In the genomic region with DNA sequence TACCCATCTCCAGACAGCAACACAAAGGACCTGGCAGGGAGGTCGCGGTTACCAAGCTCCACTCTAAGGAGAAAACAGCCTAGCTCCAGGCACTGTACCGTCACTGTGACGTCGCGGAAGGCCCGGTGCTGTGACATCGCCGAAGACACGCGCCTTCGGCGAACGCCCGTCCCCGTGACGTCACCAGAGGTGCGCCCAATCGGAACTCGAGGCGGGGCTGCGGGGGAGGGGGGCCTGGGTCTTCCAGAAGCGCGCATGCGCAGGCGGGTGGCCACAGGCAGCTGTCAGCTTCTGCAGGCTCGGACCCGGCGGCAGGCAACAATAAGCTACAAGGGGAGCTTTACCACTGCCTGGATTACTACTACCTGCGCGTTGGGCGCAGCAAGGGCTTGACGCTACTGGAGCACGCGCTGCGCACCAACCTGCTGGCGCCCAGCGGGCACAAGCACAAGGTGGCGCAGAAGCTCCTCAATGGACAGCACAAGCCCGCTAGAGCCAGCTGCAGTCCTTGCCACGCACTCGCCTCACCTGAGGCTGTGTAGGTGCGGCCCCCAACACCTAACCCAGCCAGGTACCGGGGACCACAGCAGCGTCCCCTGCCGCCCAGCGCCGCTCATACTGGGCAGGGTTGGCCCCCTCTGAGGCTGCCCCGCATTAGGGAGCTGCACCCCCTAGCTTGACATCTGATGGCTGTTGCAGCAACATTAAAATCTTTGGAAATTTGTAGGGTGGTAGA, we compare ENCODE assay signal across 8 cellular contexts.
DNase-seq lines count a peak whose midpoint lies in the region.

No MANE protein-coding gene starts in this region.

- in situ Hi-C loops in GM23248 (cut with MboI): no loop called here

- H3K9me2 ChIP-seq in GM23248 (ENCODE audit: insufficient read depth): no peaks in the 10 kb centered on the region

- 22 to 28% methylated on average over 28 to 39 of the region's 49 CpGs for WGBS in GM23248 (ENCODE audit: low coverage in 1 of 2, low lambda C conversion rate in 2 of 2, missing lambda C conversion rate in 2 of 2), 2 experiments

- no peak overlapping the region for H3K27ac ChIP-seq in GM23248

- H3K4me3 ChIP-seq in GM23248: no peak overlapping the region; the same call in 1 of the 2 replicates

- DNase-seq in DMS114 treated with DMSO at 0.1 percent for 48 hours (lab: John Stamatoyannopoulos, UW; ENCODE audit: unreplicated experiment): peak; percentile 34
- DNase-seq in GM23248: peak; percentile 70
- peak; percentile 96 for DNase-seq in NCI-H2029 (lab: John Stamatoyannopoulos, UW)
- peak; percentile 80 to 83 for DNase-seq in activated CD4-positive, alpha-beta T cell treated with anti-CD3 and anti-CD28 coated beads, Interleukin-2, amount 50 U/mL, for 48 hours
- peak; percentile 97 for DNase-seq in left kidney (ENCODE audit: low read depth, low spot score)
- DNase-seq in stimulated activated CD4-positive, alpha-beta T cell treated with anti-CD3 and anti-CD28 coated beads, Interleukin-1b, Interleukin-23, amount 100 ng/mL, for 24 hours (ENCODE audit: low read depth in 4 of 4, low spot score in 1 of 4): peak; percentile 56 to 76 (median 68)
- DNase-seq in H4 (ENCODE audit: low spot score): no peak

- no peak overlapping the region for H3K9ac ChIP-seq in GM23248

- peaks cover 16% of the 10 kb centered on the region for H3K27me3 Mint-ChIP-seq in dendritic cell treated with granulocyte-macrophage colony-stimulating factor and Interleukin-4, amounts not matched to agents 40 ng/mL and 50 ng/mL, for 4 days

- no peaks in the 10 kb centered on the region for H4K20me1 ChIP-seq in GM23248 (ENCODE audit: insufficient read depth)

- H3K9me3 Mint-ChIP-seq in dendritic cell treated with granulocyte-macrophage colony-stimulating factor and Interleukin-4, amounts not matched to agents 40 ng/mL and 50 ng/mL, for 4 days: no peaks in the 10 kb centered on the region

- H3K4me2 ChIP-seq in GM23248 (ENCODE audit: unreplicated experiment): peak overlapping the region; percentile 27

- intact Hi-C loops in dendritic cell treated with granulocyte-macrophage colony-stimulating factor and Interleukin-4, amounts not matched to agents 40 ng/mL and 50 ng/mL, for 4 days (cut with micrococcal nuclease): no loop called here

- peaks cover 6% of the 10 kb centered on the region; the same call in 1 of the 2 replicates for H3K4me1 ChIP-seq in GM23248 (ENCODE audit: insufficient read depth)

- peaks cover 5% of the 10 kb centered on the region for H3K36me3 Mint-ChIP-seq in dendritic cell treated with granulocyte-macrophage colony-stimulating factor and Interleukin-4, amounts not matched to agents 40 ng/mL and 50 ng/mL, for 4 days (ENCODE audit: low read depth)

- H2AFZ ChIP-seq in GM23248: peak overlapping the region; percentile 10; the same call in 1 of the 2 replicates

- no peaks in the 10 kb centered on the region for H3K27me3 ChIP-seq in GM23248 (replicated peaks; ENCODE audit: insufficient read depth)

- H3K4me1 Mint-ChIP-seq in dendritic cell treated with granulocyte-macrophage colony-stimulating factor and Interleukin-4, amounts not matched to agents 40 ng/mL and 50 ng/mL, for 4 days (ENCODE audit: low read depth): peaks cover 15% of the 10 kb centered on the region

- peak overlapping the region; percentile 60 for H3K4me3 Mint-ChIP-seq in dendritic cell treated with granulocyte-macrophage colony-stimulating factor and Interleukin-4, amounts not matched to agents 40 ng/mL and 50 ng/mL, for 4 days

- H3K36me3 ChIP-seq in GM23248 (ENCODE audit: low read depth): no peaks in the 10 kb centered on the region

- H3K27ac Mint-ChIP-seq in dendritic cell treated with granulocyte-macrophage colony-stimulating factor and Interleukin-4, amounts not matched to agents 40 ng/mL and 50 ng/mL, for 4 days: no peak overlapping the region

- no peaks in the 10 kb centered on the region for H3K9me3 ChIP-seq in GM23248 (ENCODE audit: low read depth)

- no peaks in the 10 kb centered on the region for H3K79me2 ChIP-seq in GM23248 (ENCODE audit: insufficient read depth)

- 0 out of 2 replicates have a peak, but pooled peaks cover 4% of the 10 kb centered on the region for H3F3A ChIP-seq in GM23248 (ENCODE audit: insufficient read depth)
